8 cellular contexts compared by ENCODE assay signal in genomic region chr19:54431255-54431838, GRCh38.
DNase-seq lines count a peak whose midpoint lies in the region; ATAC-seq and TF ChIP-seq lines count a peak whose summit lies in the region.

No MANE protein-coding gene starts in this region.

- H3K27me3 Mint-ChIP-seq in nephron (ENCODE audit: low read depth), result peaks cover 11% of the 10 kb centered on the region

- DNase-seq in DMS79 treated with DMSO at 0.1 percent for 48 hours (lab: John Stamatoyannopoulos, UW), result peak; percentile 20
- peak; percentile 25 for DNase-seq in NCI-H774 (lab: John Stamatoyannopoulos, UW)
- peak; percentile 38 for DNase-seq in epithelial cell of esophagus (ENCODE audit: low read depth)
- no peak for DNase-seq in stimulated activated CD4-positive, alpha-beta T cell treated with anti-CD3 and anti-CD28 coated beads, Interleukin-2, amount 100 ng/mL, for 48 hours
- DNase-seq in midbrain (lab: John Stamatoyannopoulos, UW), result no peak

- H3K36me3 Mint-ChIP-seq in nephron (ENCODE audit: low read depth), result no peaks in the 10 kb centered on the region

- peak overlapping the region; percentile 80 to 86 (median 82) for H3K4me3 Mint-ChIP-seq in nephron

- ATAC-seq in HG03442 (IDR thresholded peaks at IDR 0.05; ENCODE audit: unreplicated experiment) (no peak), HG02759 (IDR thresholded peaks at IDR 0.05; ENCODE audit: unreplicated experiment) (no peak)

- peak overlapping the region; percentile 57 to 86 (median 70) for H3K27ac Mint-ChIP-seq in nephron

- TF ChIP-seq CTCF in epithelial cell of esophagus (IDR thresholded peaks at IDR 0.05; ENCODE audit: insufficient read depth, low read depth, low read length, missing control alignments) (no peak), nephron (IDR thresholded peaks at IDR 0.05; ENCODE audit: unreplicated experiment in 3 of 3) (no peak)

- peaks cover 11% of the 10 kb centered on the region for H3K4me1 Mint-ChIP-seq in nephron

- no peaks in the 10 kb centered on the region for H3K9me3 Mint-ChIP-seq in nephron

- H3K4me3 ChIP-seq in epithelial cell of esophagus (ENCODE audit: low read length), result peak overlapping the region; percentile 20

Comparison
In these comparisons a context has a peak if more than half of its experiments do, and no peak if none do; other contexts are left out.
1. DNase-seq: peak in DMS79 treated with DMSO at 0.1 percent for 48 hours (single experiment), NCI-H774 (single experiment) and epithelial cell of esophagus (single experiment); none in stimulated activated CD4-positive, alpha-beta T cell treated with anti-CD3 and anti-CD28 coated beads, Interleukin-2, amount 100 ng/mL, for 48 hours (0 of 2) and midbrain (single experiment).